Comparison of ENCODE assay signal across 1 cellular context in genomic region chr17:82008258-82008940, GRCh38.
TF ChIP-seq lines count a peak whose summit lies in the region.

No MANE protein-coding gene starts in this region.

TF ChIP-seq in SK-N-SH, 30 proteins besides CTCF, POLR2A, EP300 and RAD21 (continued from another document):
- TF ChIP-seq GABPA (IDR thresholded peaks at IDR 0.05; ENCODE audit: low read depth) (no peak), EZH2phosphoT487 (IDR thresholded peaks at IDR 0.05; ENCODE audit: borderline replicate concordance, low read depth) (no peak), JUND (IDR thresholded peaks at IDR 0.05) (no peak), GATA2 (CRISPR knock-in tag; IDR thresholded peaks at IDR 0.05) (no peak), MAX (IDR thresholded peaks at IDR 0.05; ENCODE audit: low read depth) (no peak), FOXM1 (IDR thresholded peaks at IDR 0.05; ENCODE audit: low read depth) (no peak), CHD2 (IDR thresholded peaks at IDR 0.05; ENCODE audit: low read length, partially characterized antibody) (no peak), POLR2AphosphoS5 (IDR thresholded peaks at IDR 0.05; ENCODE audit: low read depth, low read length) (no peak), FOXJ3 (CRISPR knock-in tag; IDR thresholded peaks at IDR 0.05) (no peak), YY1 (IDR thresholded peaks at IDR 0.05; ENCODE audit: low read depth) (no peak)
- TF ChIP-seq, protein P1, sequence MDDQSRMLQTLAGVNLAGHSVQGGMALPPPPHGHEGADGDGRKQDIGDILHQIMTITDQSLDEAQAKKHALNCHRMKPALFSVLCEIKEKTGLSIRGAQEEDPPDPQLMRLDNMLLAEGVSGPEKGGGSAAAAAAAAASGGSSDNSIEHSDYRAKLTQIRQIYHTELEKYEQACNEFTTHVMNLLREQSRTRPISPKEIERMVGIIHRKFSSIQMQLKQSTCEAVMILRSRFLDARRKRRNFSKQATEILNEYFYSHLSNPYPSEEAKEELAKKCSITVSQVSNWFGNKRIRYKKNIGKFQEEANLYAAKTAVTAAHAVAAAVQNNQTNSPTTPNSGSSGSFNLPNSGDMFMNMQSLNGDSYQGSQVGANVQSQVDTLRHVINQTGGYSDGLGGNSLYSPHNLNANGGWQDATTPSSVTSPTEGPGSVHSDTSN (IDR thresholded peaks at IDR 0.05) = no peak
- TF ChIP-seq, protein P2, sequence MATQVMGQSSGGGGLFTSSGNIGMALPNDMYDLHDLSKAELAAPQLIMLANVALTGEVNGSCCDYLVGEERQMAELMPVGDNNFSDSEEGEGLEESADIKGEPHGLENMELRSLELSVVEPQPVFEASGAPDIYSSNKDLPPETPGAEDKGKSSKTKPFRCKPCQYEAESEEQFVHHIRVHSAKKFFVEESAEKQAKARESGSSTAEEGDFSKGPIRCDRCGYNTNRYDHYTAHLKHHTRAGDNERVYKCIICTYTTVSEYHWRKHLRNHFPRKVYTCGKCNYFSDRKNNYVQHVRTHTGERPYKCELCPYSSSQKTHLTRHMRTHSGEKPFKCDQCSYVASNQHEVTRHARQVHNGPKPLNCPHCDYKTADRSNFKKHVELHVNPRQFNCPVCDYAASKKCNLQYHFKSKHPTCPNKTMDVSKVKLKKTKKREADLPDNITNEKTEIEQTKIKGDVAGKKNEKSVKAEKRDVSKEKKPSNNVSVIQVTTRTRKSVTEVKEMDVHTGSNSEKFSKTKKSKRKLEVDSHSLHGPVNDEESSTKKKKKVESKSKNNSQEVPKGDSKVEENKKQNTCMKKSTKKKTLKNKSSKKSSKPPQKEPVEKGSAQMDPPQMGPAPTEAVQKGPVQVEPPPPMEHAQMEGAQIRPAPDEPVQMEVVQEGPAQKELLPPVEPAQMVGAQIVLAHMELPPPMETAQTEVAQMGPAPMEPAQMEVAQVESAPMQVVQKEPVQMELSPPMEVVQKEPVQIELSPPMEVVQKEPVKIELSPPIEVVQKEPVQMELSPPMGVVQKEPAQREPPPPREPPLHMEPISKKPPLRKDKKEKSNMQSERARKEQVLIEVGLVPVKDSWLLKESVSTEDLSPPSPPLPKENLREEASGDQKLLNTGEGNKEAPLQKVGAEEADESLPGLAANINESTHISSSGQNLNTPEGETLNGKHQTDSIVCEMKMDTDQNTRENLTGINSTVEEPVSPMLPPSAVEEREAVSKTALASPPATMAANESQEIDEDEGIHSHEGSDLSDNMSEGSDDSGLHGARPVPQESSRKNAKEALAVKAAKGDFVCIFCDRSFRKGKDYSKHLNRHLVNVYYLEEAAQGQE (IDR thresholded peaks at IDR 0.05; ENCODE audit: low read depth, low read length) = no peak
